In genomic region chr6:16338577-16339262, GRCh38 we compare ENCODE assay signal across 8 cellular contexts.
DNase-seq lines count a peak whose midpoint lies in the region; ATAC-seq and TF ChIP-seq lines count a peak whose summit lies in the region.

No MANE protein-coding gene starts in this region.

- peak; percentile 17 for TF ChIP-seq CTCF in GM12865 (IDR thresholded peaks at IDR 0.05; ENCODE audit: insufficient read depth, low read depth, low read length, missing control alignments)
- TF ChIP-seq CTCF in epithelial cell of proximal tubule (conservative IDR thresholded peaks at IDR 0.05; ENCODE audit: low read depth, low read length), result peak; percentile 78
- no peak for TF ChIP-seq CTCF in neutrophil (IDR thresholded peaks at IDR 0.05)

- no peak for TF ChIP-seq POLR2A in GM18505 (IDR thresholded peaks at IDR 0.05; ENCODE audit: borderline replicate concordance, extremely low read depth, insufficient read depth, insufficient read length)

- peaks cover 7 to 11% of the 10 kb centered on the region in 2 experiments for H3K4me1 ChIP-seq in neutrophil (ENCODE audit: control insufficient read depth in 1 of 2, insufficient read depth in 1 of 2, low read depth in 1 of 2, low read length in 1 of 2)

- ATAC-seq in HG03342 (IDR thresholded peaks at IDR 0.05; ENCODE audit: unreplicated experiment) (no peak), GM18505 (IDR thresholded peaks at IDR 0.05; ENCODE audit: unreplicated experiment) (no peak), GM21367 (IDR thresholded peaks at IDR 0.05; ENCODE audit: unreplicated experiment) (no peak)

- peaks cover 5% of the 10 kb centered on the region for H3K36me3 Mint-ChIP-seq in activated T-cell treated with anti-CD3 and anti-CD28 coated beads, Interleukin-2, amount 50 U/mL, for 24 hours (ENCODE audit: low read depth)

- H3K27ac ChIP-seq in neutrophil, result peak overlapping the region; percentile 1

- no peaks in the 10 kb centered on the region for H3K27me3 Mint-ChIP-seq in activated T-cell treated with anti-CD3 and anti-CD28 coated beads, Interleukin-2, amount 50 U/mL, for 24 hours

- no peak overlapping the region for H3K27ac Mint-ChIP-seq in activated T-cell treated with anti-CD3 and anti-CD28 coated beads, Interleukin-2, amount 50 U/mL, for 24 hours

- H3K4me3 Mint-ChIP-seq in activated T-cell treated with anti-CD3 and anti-CD28 coated beads, Interleukin-2, amount 50 U/mL, for 24 hours, result no peak overlapping the region

- no peaks in the 10 kb centered on the region for H3K9me3 ChIP-seq in neutrophil

- DNase-seq in GM12865 (ENCODE audit: low read depth) (no peak), epithelial cell of proximal tubule (ENCODE audit: low read depth) (peak; percentile 73)
- DNase-seq in activated T-cell treated with anti-CD3 and anti-CD28 coated beads, Interleukin-2, amount 50 U/mL, for 24 hours, result no peak

- H3K4me3 ChIP-seq in GM12865 (ENCODE audit: low read depth, low read length) (no peak overlapping the region), epithelial cell of proximal tubule (ENCODE audit: low read depth, low read length) (no peak overlapping the region), neutrophil (ENCODE audit: low read depth in 1 of 2, low read length in 1 of 2) (no peak overlapping the region)

- peaks cover 7% of the 10 kb centered on the region for H3K36me3 ChIP-seq in neutrophil

- no peaks in the 10 kb centered on the region for H3K9me3 Mint-ChIP-seq in activated T-cell treated with anti-CD3 and anti-CD28 coated beads, Interleukin-2, amount 50 U/mL, for 24 hours

- peaks cover 10% of the 10 kb centered on the region for H3K4me1 Mint-ChIP-seq in activated T-cell treated with anti-CD3 and anti-CD28 coated beads, Interleukin-2, amount 50 U/mL, for 24 hours (ENCODE audit: low read depth)

- no peaks in the 10 kb centered on the region for H3K27me3 ChIP-seq in neutrophil

TF ChIP-seq in PFSK-1, 5 proteins besides CTCF, POLR2A, EP300 and RAD21:
- 0 out of 2 replicates have a peak, but pooled peaks have one; percentile 18 for TF ChIP-seq TAF1 (IDR thresholded peaks at IDR 0.05; ENCODE audit: borderline replicate concordance, insufficient read depth, low read length)
- peak; percentile 98 for TF ChIP-seq FOXP2 (optimal IDR thresholded peaks at IDR 0.05; ENCODE audit: borderline replicate concordance, extremely low read depth, extremely low read length, insufficient read depth)
- TF ChIP-seq REST (IDR thresholded peaks at IDR 0.05; ENCODE audit: insufficient read depth in 1 of 2, low read depth in 2 of 2, low read length in 2 of 2), result peak in 1 of 2 experiments; percentile 70; a peak in 1 of 4 replicates
- TF ChIP-seq SIN3A (IDR thresholded peaks at IDR 0.05; ENCODE audit: borderline replicate concordance, insufficient read depth, low read length), result 0 out of 2 replicates have a peak, but pooled peaks have one; percentile 57
- no peak for TF ChIP-seq POLR2AphosphoS5 (IDR thresholded peaks at IDR 0.05; ENCODE audit: low read depth, low read length)
